16 cellular contexts compared by ENCODE assay signal in the genomic region with DNA sequence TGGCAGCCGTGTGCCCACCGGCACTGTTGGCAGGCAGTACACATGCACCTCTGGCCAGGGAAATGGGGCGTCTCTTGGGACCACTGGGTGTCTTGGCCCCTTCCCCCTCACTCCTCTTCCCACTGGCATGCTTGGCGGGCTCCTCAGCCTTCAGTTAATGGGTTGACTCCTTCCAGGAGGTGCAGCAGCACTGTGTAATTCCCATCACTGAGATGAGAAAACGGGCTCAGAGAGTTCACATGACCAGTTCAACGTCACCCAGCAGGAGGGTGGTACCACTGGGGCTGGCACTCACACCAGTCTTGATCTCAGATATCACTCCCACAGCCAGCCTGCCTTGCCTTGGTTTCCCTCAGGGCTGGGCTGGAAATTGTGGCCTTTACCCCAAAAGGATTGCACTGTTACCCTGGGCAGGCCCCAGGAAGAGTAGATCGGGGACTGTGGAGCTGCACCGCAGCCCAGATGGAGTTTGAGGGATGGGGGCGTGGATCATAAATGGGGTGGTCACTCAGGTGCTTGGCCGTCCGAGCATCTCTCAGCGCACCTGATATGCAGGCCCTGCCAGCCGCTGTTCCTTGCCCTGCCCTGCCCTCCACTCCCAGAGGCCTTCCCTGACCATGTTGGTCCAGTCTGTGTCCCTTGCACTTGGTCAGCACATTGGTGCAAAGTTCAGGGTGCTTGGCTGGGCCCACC. TPM values are rescaled to one million over a fixed set of nuclear protein-coding genes. Genes with fewer than 3 reads are reported as not detected.
A peak's percentile ranks its signal among the peaks of the same experiment; 100 is the strongest.
DNase-seq lines count a peak whose midpoint lies in the region; ATAC-seq, FAIRE-seq and TF ChIP-seq lines count a peak whose summit lies in the region.
"Had no signal": no experiment of that assay in that cellular context is flagged by ENCODE, and none has a peak within 500 bp of the region (broad histone marks: within the 10 kb centered on the region; RNA-seq: fewer than 3 reads in every experiment).

No MANE protein-coding gene starts in this region.

- FAIRE-seq in RCC 7860 (lab: Jason Lieb, UNC), result no peak

- H3K4me1 ChIP-seq in colonic mucosa, result peaks cover 50% of the 10 kb centered on the region
- H3K4me1 ChIP-seq in naive thymus-derived CD4-positive, alpha-beta T cell (ENCODE audit: control insufficient read depth in 2 of 2, insufficient read depth in 2 of 2, low read length in 2 of 2), result peaks cover 7 to 17% of the 10 kb centered on the region in 2 donors

- H3K36me3 ChIP-seq in colonic mucosa, result no peaks in the 10 kb centered on the region
- H3K36me3 ChIP-seq in naive thymus-derived CD4-positive, alpha-beta T cell (ENCODE audit: control insufficient read depth in 2 of 3, insufficient read depth in 3 of 3, low read length in 3 of 3), result no peaks in the 10 kb centered on the region

- no peaks in the 10 kb centered on the region for H3K27me3 ChIP-seq in CD4-positive, alpha-beta T cell (ENCODE audit: control insufficient read depth, insufficient read depth, low read length)
- H3K27me3 ChIP-seq in colonic mucosa, result no peaks in the 10 kb centered on the region
- H3K27me3 ChIP-seq in naive thymus-derived CD4-positive, alpha-beta T cell (ENCODE audit: control insufficient read depth in 2 of 2, insufficient read depth in 2 of 2, low read length in 2 of 2), result no peaks in the 10 kb centered on the region
- H3K27me3 ChIP-seq: SJSA1 had no signal

- POLR2A ChIA-PET in CD4-positive, alpha-beta T cell (lab: Charles Lee), result interaction anchor here (1.7 kb wide), 1 partner anchor 36 kb away, joined by 13 read pairs; no protein-coding TSS in a partner anchor
- POLR2A ChIA-PET in naive thymus-derived CD4-positive, alpha-beta T cell (lab: Charles Lee), result interaction anchor here (0.7 to 2.0 kb wide), 2 partner anchors 7 to 18 kb away, joined by 3 to 8 read pairs; no protein-coding TSS in a partner anchor

- peak overlapping the region; percentile 96 for H3K27ac Mint-ChIP-seq in CD4-positive, alpha-beta T cell
- peak overlapping the region; percentile 94 to 98 (median 98) for H3K27ac Mint-ChIP-seq in naive thymus-derived CD4-positive, alpha-beta T cell
- H3K27ac Mint-ChIP-seq: naive B cell had no signal

- H3K9ac ChIP-seq in colonic mucosa (ENCODE audit: low read depth in 2 of 2, low read length in 2 of 2), result peak overlapping the region; percentile 67 to 75

- CTCF ChIA-PET in CD4-positive, alpha-beta T cell (lab: Charles Lee), result interaction anchor here (1.2 kb wide), 1 partner anchor 8 kb away, joined by 6 read pairs; no protein-coding TSS in a partner anchor
- CTCF ChIA-PET in naive thymus-derived CD4-positive, alpha-beta T cell (lab: Charles Lee), result interaction anchor here (0.7 to 4.9 kb wide), 4 partner anchors 8 to 164 kb away, joined by 3 to 36 read pairs (median 6); no protein-coding TSS in a partner anchor

- H3K4me3 Mint-ChIP-seq in CD4-positive, alpha-beta T cell, result no peak overlapping the region
- H3K4me3 Mint-ChIP-seq in naive thymus-derived CD4-positive, alpha-beta T cell, result peak overlapping the region in 5 of 10 donors; percentile 14 to 93 (median 80)
- H3K4me3 Mint-ChIP-seq: brain, naive B cell had no signal

- no peaks in the 10 kb centered on the region for H3K9me3 ChIP-seq in CD4-positive, alpha-beta T cell (ENCODE audit: control insufficient read depth, low read length)
- no peaks in the 10 kb centered on the region for H3K9me3 ChIP-seq in colonic mucosa
- H3K9me3 ChIP-seq in naive thymus-derived CD4-positive, alpha-beta T cell (ENCODE audit: control insufficient read depth in 2 of 3, low read length in 3 of 3), result no peaks in the 10 kb centered on the region
- H3K9me3 ChIP-seq: SJSA1 had no signal

- H3K9me3 Mint-ChIP-seq in CD4-positive, alpha-beta T cell, result no peaks in the 10 kb centered on the region
- H3K9me3 Mint-ChIP-seq in naive thymus-derived CD4-positive, alpha-beta T cell, result peaks cover 0 to 8% (median 1%) of the 10 kb centered on the region in 11 donors

- peak; percentile 1 for DNase-seq in 8988T
- DNase-seq in CD4-positive, alpha-beta T cell, result peak in 1 of 10 experiments; percentile 25
- no peak for DNase-seq in colonic mucosa
- no peak for DNase-seq in naive thymus-derived CD4-positive, alpha-beta T cell
- DNase-seq in NCI-H2171 treated with DMSO at 0.1 percent for 48 hours (lab: John Stamatoyannopoulos, UW), result no peak
- no peak for DNase-seq in cerebellum (ENCODE audit: low spot score)
- DNase-seq in RCC 7860 (ENCODE audit: low spot score), result no peak
- no peak for DNase-seq in cerebellar cortex (ENCODE audit: low spot score)
- DNase-seq: kidney glomerular epithelial cell, MM.1S, naive B cell had no signal

- intact Hi-C loops in CD4-positive, alpha-beta T cell (cut with DNase I, micrococcal nuclease), result loop anchor here in 1 of 2 experiments (2.0 kb wide), 1 partner anchor 37 kb away; no protein-coding TSS in a partner anchor
- intact Hi-C loops in colonic mucosa (cut with DNase I), result no loop called here
- intact Hi-C loops in naive thymus-derived CD4-positive, alpha-beta T cell (cut with micrococcal nuclease), result loop anchor here (1.0 to 2.0 kb wide), 3 partner anchors 17 to 37 kb away; a partner anchor contains a TSS

- no peaks in the 10 kb centered on the region for H3K36me3 Mint-ChIP-seq in CD4-positive, alpha-beta T cell (ENCODE audit: low read depth)
- peaks cover 0 to 7% (median 3%) of the 10 kb centered on the region in 5 donors for H3K36me3 Mint-ChIP-seq in naive thymus-derived CD4-positive, alpha-beta T cell
- H3K36me3 Mint-ChIP-seq: naive B cell had no signal

- no peaks in the 10 kb centered on the region for H3K27me3 Mint-ChIP-seq in CD4-positive, alpha-beta T cell
- no peaks in the 10 kb centered on the region for H3K27me3 Mint-ChIP-seq in naive thymus-derived CD4-positive, alpha-beta T cell
- H3K27me3 Mint-ChIP-seq: brain, naive B cell had no signal

- TF ChIP-seq CTCF in CD4-positive, alpha-beta T cell (IDR thresholded peaks at IDR 0.05), result no peak
- no peak for TF ChIP-seq CTCF in colonic mucosa (IDR thresholded peaks at IDR 0.05)

- no peak overlapping the region for H3K4me3 ChIP-seq in colonic mucosa
- peak overlapping the region; percentile 44 for H3K4me3 ChIP-seq in naive thymus-derived CD4-positive, alpha-beta T cell (ENCODE audit: low read length)
- H3K4me3 ChIP-seq: SJSA1 had no signal

- peaks cover 18% of the 10 kb centered on the region for H3K4me1 Mint-ChIP-seq in CD4-positive, alpha-beta T cell (ENCODE audit: low read depth)
- peaks cover 6 to 37% (median 21%) of the 10 kb centered on the region in 7 donors for H3K4me1 Mint-ChIP-seq in naive thymus-derived CD4-positive, alpha-beta T cell

- peak overlapping the region; percentile 47 for H3K27ac ChIP-seq in CD4-positive, alpha-beta T cell (ENCODE audit: low read depth, low read length)
- H3K27ac ChIP-seq in colonic mucosa, result peak overlapping the region; percentile 16
- H3K27ac ChIP-seq in naive thymus-derived CD4-positive, alpha-beta T cell (ENCODE audit: low read depth, low read length), result peak overlapping the region; percentile 78
- H3K27ac ChIP-seq: C4-2B, SJSA1 had no signal

- no peak for ATAC-seq in CD4-positive, alpha-beta T cell (ENCODE audit: poor library complexity)
- no peak for ATAC-seq in naive thymus-derived CD4-positive, alpha-beta T cell

RNA-seq across cellular contexts. Expression of a gene that starts 16.9 kb away (rescaled TPM):
- 1 to 10 TPM; 5.1 to 6.9 TPM for total RNA-seq in CD4-positive, alpha-beta T cell
- total RNA-seq in colonic mucosa (100 to 1,000 TPM; 258 to 267 TPM), cerebellum (9.3 TPM)
- 1 to 10 TPM in 4 of 5 experiments, under 1 TPM in 1; 0.94 to 5.8 (median 5.6) TPM for total RNA-seq in naive thymus-derived CD4-positive, alpha-beta T cell
- polyA plus RNA-seq in naive thymus-derived CD4-positive, alpha-beta T cell, result 1 to 10 TPM; 3.0 to 5.8 TPM

RNA-seq across cellular contexts. Expression of a gene that starts 18.9 kb away (rescaled TPM):
- total RNA-seq in CD4-positive, alpha-beta T cell, result not detected
- total RNA-seq in colonic mucosa (10 to 100 TPM in 1 of 2 donors, 1 to 10 TPM in 1; 7.5 to 16.8 TPM), cerebellum (1.1 TPM)
- total RNA-seq in naive thymus-derived CD4-positive, alpha-beta T cell, result 1 to 10 TPM in 1 of 5 experiments, not detected in 4; 1.1 TPM
- not detected for polyA plus RNA-seq in naive thymus-derived CD4-positive, alpha-beta T cell
- total RNA-seq: right cardiac atrium, SJSA1 had no signal
- polyA plus RNA-seq: right cardiac atrium had no signal

RNA-seq across cellular contexts. Expression of a gene that starts 44.3 kb away (rescaled TPM):
- total RNA-seq in CD4-positive, alpha-beta T cell, result under 1 TPM; 0.61 to 0.63 TPM
- 1 to 10 TPM; 3.8 to 4.1 TPM for total RNA-seq in colonic mucosa
- total RNA-seq in naive thymus-derived CD4-positive, alpha-beta T cell, result 1 to 10 TPM in 1 of 5 experiments, under 1 TPM in 4; 0.07 to 2.5 (median 0.27) TPM
- not detected for polyA plus RNA-seq in naive thymus-derived CD4-positive, alpha-beta T cell
- 3.9 TPM for total RNA-seq in cerebellum
- total RNA-seq: SJSA1 had no signal

RNA-seq across cellular contexts. Expression of a gene that starts 49.5 kb away (rescaled TPM):
- not detected for total RNA-seq in CD4-positive, alpha-beta T cell
- 100 to 1,000 TPM in 1 of 2 donors, 10 to 100 TPM in 1; 83.1 to 107 TPM for total RNA-seq in colonic mucosa
- not detected for total RNA-seq in naive thymus-derived CD4-positive, alpha-beta T cell
- not detected for polyA plus RNA-seq in naive thymus-derived CD4-positive, alpha-beta T cell
- not detected for total RNA-seq in cerebellum
- total RNA-seq: HT1080, right cardiac atrium had no signal
- polyA plus RNA-seq: right cardiac atrium had no signal

Comparison
In these comparisons a context has a peak if more than half of its experiments do, and no peak if none do; other contexts are left out.
1. H3K27ac ChIP-seq: peak in every context shown above with its lines; median percentile 78 in naive thymus-derived CD4-positive, alpha-beta T cell; 47 in CD4-positive, alpha-beta T cell; 16 in colonic mucosa.
2. RNA of a gene that starts 16.9 kb away (total RNA-seq): 258 to 267 TPM in colonic mucosa; 9.3 TPM in cerebellum (single experiment), 5.1 to 6.9 TPM in CD4-positive, alpha-beta T cell and 0.94 to 5.8 TPM in naive thymus-derived CD4-positive, alpha-beta T cell; every median in the first group is over 10 times any median in the second.